9 cellular contexts compared by ENCODE assay signal in genomic region chr5:116577064-116577788, GRCh38. TPM values are rescaled to one million over a fixed set of nuclear protein-coding genes. Genes with fewer than 3 reads are reported as not detected.
DNase-seq lines count a peak whose midpoint lies in the region; ATAC-seq lines count a peak whose summit lies in the region.
"Had no signal": no experiment of that assay in that cellular context is flagged by ENCODE, and none has a peak within 500 bp of the region (broad histone marks: within the 10 kb centered on the region; RNA-seq: fewer than 3 reads in every experiment).

No MANE protein-coding gene starts in this region.

- peaks cover 62 to 71% (median 66%) of the 10 kb centered on the region in 11 experiments for H3K27me3 ChIP-seq in BLaER1 treated with 17β-estradiol and CSF1 and Interleukin-3, amounts not matched to agents 10 nM and 100 nM

- ATAC-seq in GM19043 (IDR thresholded peaks at IDR 0.05; ENCODE audit: low read depth, unreplicated experiment) (peak; percentile 53), HG02938 (IDR thresholded peaks at IDR 0.05; ENCODE audit: unreplicated experiment) (peak; percentile 57)
- ATAC-seq: effector memory CD8-positive, alpha-beta T cell had no signal

- peaks cover 0 to 40% (median 25%) of the 10 kb centered on the region in 11 experiments; a peak in 19 of 22 replicates for H4K20me1 ChIP-seq in BLaER1 treated with 17β-estradiol and CSF1 and Interleukin-3, amounts not matched to agents 10 nM and 100 nM

- H3K4me2 ChIP-seq in BLaER1 treated with 17β-estradiol and CSF1 and Interleukin-3, amounts not matched to agents 10 nM and 100 nM = peak overlapping the region in 8 of 11 experiments; percentile 46 to 93 (median 88); a peak in 15 of 22 replicates

- H3K4me1 ChIP-seq in BLaER1 treated with 17β-estradiol and CSF1 and Interleukin-3, amounts not matched to agents 10 nM and 100 nM = peaks cover 29 to 51% (median 44%) of the 10 kb centered on the region in 10 experiments; a peak in 19 of 20 replicates

- no peak overlapping the region for H3K27ac ChIP-seq in BLaER1 treated with 17β-estradiol and CSF1 and Interleukin-3, amounts not matched to agents 10 nM and 100 nM

- DNase-seq in RPMI8226 = peak; percentile 56
- DNase-seq in HPDE6-E6E7 (ENCODE audit: extremely low spot score) = no peak
- no peak for DNase-seq in NCI-H510A treated with DMSO at 0.1 percent for 48 hours (lab: John Stamatoyannopoulos, UW)
- DNase-seq in H4 (ENCODE audit: low spot score) = no peak
- DNase-seq in DMS53 treated with DMSO at 0.1 percent for 48 hours (lab: John Stamatoyannopoulos, UW; ENCODE audit: unreplicated experiment) = no peak
- DNase-seq: effector memory CD8-positive, alpha-beta T cell had no signal

- no peaks in the 10 kb centered on the region for H3K9me3 ChIP-seq in BLaER1 treated with 17β-estradiol and CSF1 and Interleukin-3, amounts not matched to agents 10 nM and 100 nM (replicated peaks in 1 of 11)

- no peak overlapping the region for H3K4me3 ChIP-seq in BLaER1 treated with 17β-estradiol and CSF1 and Interleukin-3, amounts not matched to agents 10 nM and 100 nM

- no peak overlapping the region for H3K9ac ChIP-seq in BLaER1 treated with 17β-estradiol and CSF1 and Interleukin-3, amounts not matched to agents 10 nM and 100 nM

- no peaks in the 10 kb centered on the region for H3K36me3 ChIP-seq in BLaER1 treated with 17β-estradiol and CSF1 and Interleukin-3, amounts not matched to agents 10 nM and 100 nM

RNA-seq across cellular contexts. Expression of gene SEMA6A, which starts 2.6 kb away (rescaled TPM):
- 1.5 and 5.0 TPM in 2 replicates for total RNA-seq in H4 (2014; rRNA removed; shearing (Covaris generic))
